Comparison of ENCODE assay signal across 13 cellular contexts in the genomic region with DNA sequence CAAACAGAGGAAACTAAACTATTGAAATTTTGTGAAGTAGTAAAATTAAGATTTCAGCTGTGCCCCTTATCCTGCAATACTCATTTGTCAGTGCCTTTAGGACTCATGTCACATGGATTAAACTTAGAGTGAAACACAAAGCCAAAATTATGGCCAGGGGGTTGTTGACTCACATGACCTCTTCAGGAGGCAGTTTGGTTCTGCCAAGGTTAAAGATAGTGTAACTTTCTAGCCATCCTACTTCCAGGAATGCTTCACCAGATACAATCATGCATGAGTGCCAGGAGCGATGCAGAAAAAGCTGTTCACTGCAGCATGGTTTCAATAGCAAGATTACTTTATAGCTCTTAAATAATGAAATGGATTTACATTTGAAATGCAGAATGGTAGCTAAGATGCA. TPM values are rescaled to one million over a fixed set of nuclear protein-coding genes. Genes with fewer than 3 reads are reported as not detected.
"Had no signal": no experiment of that assay in that cellular context is flagged by ENCODE, and none has a peak within 500 bp of the region (broad histone marks: within the 10 kb centered on the region; RNA-seq: fewer than 3 reads in every experiment).

No MANE protein-coding gene starts in this region.

RNA-seq across cellular contexts. Expression of a gene that starts 41.9 kb away (rescaled TPM):
- total RNA-seq: activated CD4-positive, alpha-beta memory T cell treated with anti-CD3 and anti-CD28 coated beads, Interleukin-2, amount 10 ng/mL, durations not matched to agents 7 days and 5 days; activated CD4-positive, alpha-beta T cell treated with anti-CD3 and anti-CD28 coated beads for 36 hours; activated CD4-positive, alpha-beta T cell treated with anti-CD3 and anti-CD28 coated beads, Interleukin-2, amount 10 ng/mL, durations not matched to agents 7 days and 5 days; activated CD8-positive, alpha-beta memory T cell treated with anti-CD3 and anti-CD28 coated beads, Interleukin-2, amount 10 ng/mL, durations not matched to agents 7 days and 5 days; activated CD8-positive, alpha-beta T cell treated with anti-CD3 and anti-CD28 coated beads, Interleukin-2, amount 10 ng/mL, durations not matched to agents 7 days and 5 days; activated naive CD8-positive, alpha-beta T cell treated with anti-CD3 and anti-CD28 coated beads, Interleukin-2, amount 10 ng/mL, durations not matched to agents 7 days and 5 days; activated T-helper 2 cell treated with anti-CD3 and anti-CD28 coated beads, Interferon-gamma antibody, Interleukin-2, Interleukin-4, amounts not matched to agents 10 μg/mL and 5 μg/mL and 100 μg/mL, durations not matched to agents 14 hours and 24 hours and 36 hours; ascending aorta; cardiac muscle cell; T-cell; T-helper 1 cell treated with Interleukin-12 subunit alpha and Interleukin-12 subunit beta and Interleukin-4 antibody, amounts not matched to agents 30 ng/mL and 1 ng/mL, for 36 hours; T-helper 17 cell; T-helper 2 cell treated with Interferon-gamma antibody and Interleukin-4, amounts not matched to agents 100 ng/mL and 5 ng/mL, for 36 hours had no signal
- polyA plus RNA-seq: cardiac muscle cell had no signal
